Comparison of ENCODE assay signal across 10 cellular contexts in genomic region chr17:32265896-32266388, GRCh38. TPM values are rescaled to one million over a fixed set of nuclear protein-coding genes. Genes with fewer than 3 reads are reported as not detected.
DNase-seq lines count a peak whose midpoint lies in the region; ATAC-seq, FAIRE-seq and TF ChIP-seq lines count a peak whose summit lies in the region.
"Had no signal": no experiment of that assay in that cellular context is flagged by ENCODE, and none has a peak within 500 bp of the region (broad histone marks: within the 10 kb centered on the region; RNA-seq: fewer than 3 reads in every experiment).

No MANE protein-coding gene starts in this region.

- no peak for TF ChIP-seq POLR2A in K562 (conservative IDR thresholded peaks at IDR 0.05)

- intact Hi-C loops in left ventricle myocardium superior (cut with micrococcal nuclease) (no loop called here), K562 (cut with micrococcal nuclease) (no loop called here)

- ATAC-seq in left ventricle myocardium superior, result no peak
- no peak for ATAC-seq in K562
- no peak for ATAC-seq in lung (ENCODE audit: insufficient read depth, low FRiP score)
- ATAC-seq in GM18511 (IDR thresholded peaks at IDR 0.05; ENCODE audit: unreplicated experiment), result no peak

- TF ChIP-seq EP300 in K562 (IDR thresholded peaks at IDR 0.05; ENCODE audit: low read length), result no peak

- H4K20me1 ChIP-seq in K562 (replicated peaks; ENCODE audit: control insufficient read depth, insufficient read depth, low read length), result peaks cover 29% of the 10 kb centered on the region

- POLR2A ChIA-PET in K562 (lab: Yijun Ruan, JAX), result no interaction called here

- no peaks in the 10 kb centered on the region for H3K9me3 ChIP-seq in cardiac muscle cell (ENCODE audit: low read depth)
- no peaks in the 10 kb centered on the region for H3K9me3 ChIP-seq in K562 (replicated peaks; ENCODE audit: control insufficient read depth, insufficient read depth, low read depth, low read length)
- H3K9me3 ChIP-seq in lung (ENCODE audit: control insufficient read depth in 2 of 2, insufficient read depth in 1 of 2, low read length in 1 of 2), result no peaks in the 10 kb centered on the region

- 0% methylated on average over 6 of the region's 81 CpGs for WGBS in K562 (ENCODE audit: insufficient coverage, low coverage, missing lambda C conversion rate)
- 1% methylated on average over 39 to 81 of the region's 81 CpGs for WGBS in lung, 2 donors
- under 1% methylated on average over 79 of the region's 81 CpGs for WGBS in urinary bladder

- peak overlapping the region; percentile 41; the same call in 1 of the 2 replicates for H3K4me2 ChIP-seq in K562 (ENCODE audit: insufficient read depth, low read length)

- no peak for FAIRE-seq in K562 (lab: Jason Lieb, UNC)

- no peaks in the 10 kb centered on the region for H3K79me2 ChIP-seq in K562 (ENCODE audit: control insufficient read depth, insufficient read depth, low read length)

- TF ChIP-seq RAD21 in K562 (CRISPR knock-in tag; conservative IDR thresholded peaks at IDR 0.05 in 1 of 2, IDR thresholded peaks at IDR 0.05 in 1 of 2), result no peak

- TF ChIP-seq CTCF in cardiac muscle cell (IDR thresholded peaks at IDR 0.05; ENCODE audit: low read depth, low read length), result no peak
- no peak for TF ChIP-seq CTCF in K562 (IDR thresholded peaks at IDR 0.05 in 2 of 3, conservative IDR thresholded peaks at IDR 0.05 in 1 of 3; ENCODE audit: insufficient read depth in 2 of 3, low read depth in 1 of 3, low read length in 3 of 3)
- TF ChIP-seq CTCF in lung (IDR thresholded peaks at IDR 0.05; ENCODE audit: control extremely low read depth, extremely low read depth), result no peak

- 0 out of 2 replicates have a peak overlapping the region, but pooled peaks have one; percentile 39 for H2AFZ ChIP-seq in K562 (ENCODE audit: low read depth, low read length)

- CTCF ChIA-PET in K562 (lab: Yijun Ruan, JAX; ENCODE audit: low intra/inter-chr PET ratio), result no interaction called here

- no peak for DNase-seq in cardiac muscle cell (ENCODE audit: low read depth in 1 of 2, low spot score in 1 of 2)
- DNase-seq in left ventricle myocardium superior, result no peak
- no peak for DNase-seq in K562 (ENCODE audit: extremely low read depth in 1 of 4, low spot score in 3 of 4)
- DNase-seq in lung (ENCODE audit: low spot score), result no peak
- DNase-seq in activated CD4-positive, alpha-beta T cell treated with anti-CD3 and anti-CD28 coated beads, Interleukin-2, amount 50 U/mL, for 1 hour, result no peak
- no peak for DNase-seq in NCI-H1048 (lab: John Stamatoyannopoulos, UW)
- DNase-seq: KG1 had no signal

- H3K4me1 ChIP-seq in cardiac muscle cell (ENCODE audit: low read depth) (no peaks in the 10 kb centered on the region), K562 (replicated peaks in 1 of 2; ENCODE audit: control insufficient read depth in 2 of 2, insufficient read depth in 2 of 2, low read length in 2 of 2) (peaks cover 0 to 15% of the 10 kb centered on the region in 2 experiments; a peak in 4 of 5 replicates), lung (ENCODE audit: control insufficient read depth in 2 of 2, insufficient read depth in 2 of 2, low read length in 2 of 2) (peaks cover 0 to 5% of the 10 kb centered on the region in 2 donors), urinary bladder (ENCODE audit: insufficient read depth) (peaks cover 2% of the 10 kb centered on the region)

- BruUV-seq in K562 (replicated peaks; lab: Mats Ljungman, UMichigan), result no TSS peak

- H3K9me1 ChIP-seq in K562 (ENCODE audit: control insufficient read depth, insufficient read depth, low read length), result peaks cover 4% of the 10 kb centered on the region

- peaks cover 92% of the 10 kb centered on the region for H3K27me3 ChIP-seq in cardiac muscle cell
- peaks cover 71 to 82% of the 10 kb centered on the region in 2 experiments for H3K27me3 ChIP-seq in K562 (ENCODE audit: control insufficient read depth in 2 of 2, insufficient read depth in 2 of 2, low read length in 2 of 2)
- H3K27me3 ChIP-seq in lung (ENCODE audit: control insufficient read depth, insufficient read depth), result no peaks in the 10 kb centered on the region

- peak overlapping the region in 1 of 2 experiments; percentile 24; a peak in 1 of 4 replicates for H3K9ac ChIP-seq in K562 (ENCODE audit: insufficient read depth in 1 of 2, low read depth in 2 of 2, low read length in 2 of 2)

- in situ Hi-C loops in K562 (cut with MboI), result no loop called here

- H3K36me3 ChIP-seq in cardiac muscle cell (no peaks in the 10 kb centered on the region), K562 (ENCODE audit: control insufficient read depth, insufficient read depth, low read length) (no peaks in the 10 kb centered on the region), lung (ENCODE audit: control insufficient read depth in 2 of 2, insufficient read depth in 2 of 2, low read length in 2 of 2) (no peaks in the 10 kb centered on the region), urinary bladder (ENCODE audit: insufficient read depth) (no peaks in the 10 kb centered on the region)

- no peak overlapping the region for H3K27ac ChIP-seq in cardiac muscle cell
- H3K27ac ChIP-seq in K562 (ENCODE audit: extremely low read depth, low read depth, low read length), result no peak overlapping the region
- H3K27ac ChIP-seq in lung (ENCODE audit: low read depth in 1 of 2, low read length in 1 of 2), result no peak overlapping the region
- H3K27ac ChIP-seq in urinary bladder (ENCODE audit: low read depth), result no peak overlapping the region

- peak overlapping the region; percentile 49 for H3K4me3 ChIP-seq in cardiac muscle cell
- peak overlapping the region; percentile 16; the same call in 1 of the 2 replicates for H3K4me3 ChIP-seq in K562
- H3K4me3 ChIP-seq in lung, result peak overlapping the region; percentile 49
- H3K4me3 ChIP-seq in urinary bladder (ENCODE audit: low read depth, low read length), result peak overlapping the region; percentile 71

TF ChIP-seq in K562, 482 proteins besides CTCF, POLR2A, EP300 and RAD21:
- TF ChIP-seq ZKSCAN1 (IDR thresholded peaks at IDR 0.05; ENCODE audit: low read depth, low read length) (no peak), ZBTB7A (IDR thresholded peaks at IDR 0.05; ENCODE audit: borderline replicate concordance, control insufficient read depth, low read depth, low read length) (0 out of 2 replicates have a peak, but pooled peaks have one; percentile 15)

RNA-seq across cellular contexts. Expression of gene RHBDL3, which starts 0.3 kb away (rescaled TPM):
- total RNA-seq in cardiac muscle cell (0.04 and 0.09 TPM in 2 replicates), left ventricle myocardium superior (3.1 TPM), K562 (2014; rRNA removed) (0.08 and 0.09 TPM in 2 replicates), K562 (2014; rRNA removed; fragmentation: Illumina TruSeq; extraction: Trizol) (0.03 and 0.07 TPM in 2 replicates), K562 (2015; rRNA removed; fragmentation: Illumina TruSeq; extraction: Trizol) (0.08 TPM in 1 of 2 replicates, not detected in the other), K562 (2021) (0.13 and 0.31 TPM in 2 replicates), lung (under 1 TPM; 0.34 to 0.51 TPM), urinary bladder (1.9 TPM)
- polyA plus RNA-seq in cardiac muscle cell (0.07 TPM in 1 of 2 replicates, not detected in the other), K562 (2011; rRNA removed) (0.07 and 0.22 TPM in 2 replicates), K562 (2014; fragmentation: Illumina TruSeq; extraction: Trizol) (0.03 and 0.06 TPM in 2 replicates), K562 (2014; fragmentation: Nextera tagmentation; extraction: Ambion mirVana) (not detected), K562 (2014; rRNA removed) (0.01 TPM in 1 of 2 replicates, not detected in the other), lung (under 1 TPM; 0.14 to 0.17 TPM), urinary bladder (1.9 TPM)
- 0.26 and 0.76 TPM in 2 replicates for total RNA-seq in K562 (2011; cell fraction: chromatin; rRNA removed; ENCODE audit: low replicate concordance)
- 0.33 and 0.53 TPM in 2 replicates for total RNA-seq in K562 (2011; cell fraction: nucleolus; rRNA removed)
- total RNA-seq in K562 (2011; cell fraction: nucleoplasm; rRNA removed), result 0.37 and 0.69 TPM in 2 replicates
- 0.10 and 0.54 TPM in 2 replicates for polyA plus RNA-seq in K562 (2011; cell fraction: cytosol; rRNA removed)
- polyA plus RNA-seq in K562 (2011; cell fraction: nucleus; rRNA removed), result 0.06 and 0.46 TPM in 2 replicates
- polyA plus RNA-seq in K562 (2012), result 0.03 and 0.05 TPM in 2 replicates
- 0.06 and 0.32 TPM in 2 replicates for polyA minus RNA-seq in K562 (2011; rRNA and poly(A)+ RNA removed)
- polyA minus RNA-seq in K562 (2011; cell fraction: cytosol; rRNA and poly(A)+ RNA removed), result not detected in 2 replicates
- not detected in 2 replicates for polyA minus RNA-seq in K562 (2011; cell fraction: nucleus; rRNA and poly(A)+ RNA removed)
- total RNA-seq: lung microvascular endothelial cell had no signal

Comparison
In these comparisons a context has a peak if more than half of its experiments do, and no peak if none do; other contexts are left out.
1. H3K4me3 ChIP-seq: peak in every context shown above with its lines; median percentile 71 in urinary bladder; 49 in cardiac muscle cell; 49 in lung; 16 in K562.